Comparison of ENCODE assay signal across 8 cellular contexts in genomic region chr7:151782598-151783448, GRCh38.
A peak's percentile ranks its signal among the peaks of the same experiment; 100 is the strongest.
DNase-seq lines count a peak whose midpoint lies in the region; ATAC-seq, FAIRE-seq and TF ChIP-seq lines count a peak whose summit lies in the region.

No MANE protein-coding gene starts in this region.

- peak; percentile 99 for TF ChIP-seq CTCF in LNCAP (IDR thresholded peaks at IDR 0.05)
- peak; percentile 63 for TF ChIP-seq CTCF in activated B cell treated with CpG ODN at 0.5 μM for 24 hours (IDR thresholded peaks at IDR 0.05)
- peak; percentile 88 for TF ChIP-seq CTCF in bronchial epithelial cell (IDR thresholded peaks at IDR 0.05; ENCODE audit: insufficient read depth, low read length, severe bottlenecking)
- peak; percentile 65 to 93 (median 76) for TF ChIP-seq CTCF in keratinocyte (optimal IDR thresholded peaks at IDR 0.05 in 1 of 3, IDR thresholded peaks at IDR 0.05 in 1 of 3, conservative IDR thresholded peaks at IDR 0.05 in 1 of 3; ENCODE audit: extremely low read depth in 1 of 3, insufficient read depth in 2 of 3, low read length in 3 of 3)

- no peak for FAIRE-seq in H54 (lab: Jason Lieb, UNC)
- no peak for FAIRE-seq in bronchial epithelial cell (lab: Jason Lieb, UNC)
- FAIRE-seq in keratinocyte (lab: Jason Lieb, UNC) = no peak

- H3K36me3 ChIP-seq in bronchial epithelial cell (ENCODE audit: control insufficient read depth, insufficient read depth, low read length) = no peaks in the 10 kb centered on the region
- H3K36me3 ChIP-seq in keratinocyte (ENCODE audit: control insufficient read depth in 2 of 2, extremely low read depth in 1 of 2, insufficient read depth in 2 of 2, low read length in 2 of 2) = no peaks in the 10 kb centered on the region

- DNase-seq in G401 (ENCODE audit: low spot score) = peak; percentile 71
- peak; percentile 80 for DNase-seq in H54 (ENCODE audit: insufficient read length, low spot score)
- DNase-seq in activated B cell treated with CpG ODN at 0.5 μM for 24 hours = peak; percentile 77
- peak; percentile 6 for DNase-seq in bronchial epithelial cell (ENCODE audit: low read depth)
- DNase-seq in keratinocyte (ENCODE audit: low read depth, low spot score) = no peak
- peak; percentile 73 for DNase-seq in stimulated activated CD4-positive, alpha-beta T cell treated with anti-CD3 and anti-CD28 coated beads, Interleukin-1b, Interleukin-23, amount 100 ng/mL, for 48 hours
- DNase-seq in DMS79 treated with DMSO at 0.1 percent for 48 hours (lab: John Stamatoyannopoulos, UW) = no peak

- no peak for TF ChIP-seq POLR2A in H54 (IDR thresholded peaks at IDR 0.05; ENCODE audit: low read depth, low read length)

- no peaks in the 10 kb centered on the region for H3K9me3 ChIP-seq in keratinocyte (ENCODE audit: control insufficient read depth, low read depth, low read length)

- H3K9ac ChIP-seq in keratinocyte (ENCODE audit: control insufficient read depth, extremely low read depth, insufficient read depth, low read length) = peak overlapping the region; percentile 9

- H3K4me2 ChIP-seq in keratinocyte (ENCODE audit: control insufficient read depth, extremely low read depth, insufficient read depth, low read depth, low read length) = peak overlapping the region; percentile 87

- CTCF ChIA-PET in activated B cell treated with CpG ODN at 0.5 μM for 24 hours (lab: Charles Lee) = interaction anchor here (0.8 to 3.2 kb wide), 21 partner anchors 9 to 248 kb away, joined by 3 to 19 read pairs (median 5); partner anchors contain the start of gene PRKAG2

- peaks cover 10% of the 10 kb centered on the region for H3K27me3 ChIP-seq in bronchial epithelial cell (ENCODE audit: control insufficient read depth, insufficient read depth, low read length)
- peaks cover 4% of the 10 kb centered on the region for H3K27me3 ChIP-seq in keratinocyte (ENCODE audit: control insufficient read depth, extremely low read depth, insufficient read depth, low read length)

- H3K79me2 ChIP-seq in keratinocyte (ENCODE audit: control insufficient read depth, insufficient read depth, low read length) = no peaks in the 10 kb centered on the region

- H3K27ac ChIP-seq in keratinocyte (ENCODE audit: control insufficient read depth, insufficient read depth, low read length) = no peak overlapping the region

- H3K36me3 Mint-ChIP-seq in activated B cell treated with CpG ODN at 0.5 μM for 24 hours (ENCODE audit: low read depth) = peaks cover 36% of the 10 kb centered on the region

- intact Hi-C loops in activated B cell treated with CpG ODN at 0.5 μM for 24 hours (cut with micrococcal nuclease) = loop anchor here (1.0 to 5.0 kb wide), 10 partner anchors 12 to 924 kb away; partner anchors contain the start of genes GALNT11 and PRKAG2

- H3K27me3 Mint-ChIP-seq in activated B cell treated with CpG ODN at 0.5 μM for 24 hours = no peaks in the 10 kb centered on the region

- ATAC-seq in activated B cell treated with CpG ODN at 0.5 μM for 24 hours (ENCODE audit: low read depth) = peak; percentile 95

- H3K27ac Mint-ChIP-seq in activated B cell treated with CpG ODN at 0.5 μM for 24 hours = no peak overlapping the region

- POLR2A ChIA-PET in activated B cell treated with CpG ODN at 0.5 μM for 24 hours (lab: Charles Lee) = interaction anchor here (0.8 to 1.8 kb wide), 5 partner anchors 93 to 263 kb away, joined by 3 to 6 read pairs (median 3); partner anchors contain the start of genes PRKAG2 and RHEB

- H3K4me3 ChIP-seq in bronchial epithelial cell (ENCODE audit: low read depth, low read length) = peak overlapping the region; percentile 13
- H3K4me3 ChIP-seq in keratinocyte (ENCODE audit: control insufficient read depth in 2 of 3, extremely low read depth in 1 of 3, insufficient read depth in 2 of 3, low read depth in 1 of 3, low read length in 3 of 3) = peak overlapping the region in 2 of 3 experiments; percentile 13 to 37

- peak overlapping the region; percentile 85 for H2AFZ ChIP-seq in keratinocyte (ENCODE audit: control insufficient read depth, low read length)

- in situ Hi-C loops in G401 (cut with HindIII; ENCODE audit: low sequenced_read_pairs) = no loop called here

- H3K4me1 Mint-ChIP-seq in activated B cell treated with CpG ODN at 0.5 μM for 24 hours = peaks cover 7% of the 10 kb centered on the region

- H3K9me3 Mint-ChIP-seq in activated B cell treated with CpG ODN at 0.5 μM for 24 hours = no peaks in the 10 kb centered on the region

- dilution Hi-C loops in keratinocyte (cut with MboI; ENCODE audit: extremely low pct_ligation_motif_present, low sequenced_read_pairs) = no loop called here

- H4K20me1 ChIP-seq in keratinocyte (ENCODE audit: control insufficient read depth, extremely low read depth, insufficient read depth, low read length) = no peaks in the 10 kb centered on the region

- no peaks in the 10 kb centered on the region for H3K9me1 ChIP-seq in keratinocyte (ENCODE audit: control insufficient read depth, extremely low read depth, insufficient read depth, low read length)

- no peaks in the 10 kb centered on the region for H3K4me1 ChIP-seq in keratinocyte (ENCODE audit: control insufficient read depth, extremely low read depth, insufficient read depth, low read length)

- H3K4me3 Mint-ChIP-seq in activated B cell treated with CpG ODN at 0.5 μM for 24 hours = peak overlapping the region; percentile 74

Comparison
In these comparisons a context has a peak if more than half of its experiments do, and no peak if none do; other contexts are left out.
1. DNase-seq: peak in G401 (single experiment), H54 (single experiment), activated B cell treated with CpG ODN at 0.5 μM for 24 hours (single experiment), bronchial epithelial cell (single experiment) and stimulated activated CD4-positive, alpha-beta T cell treated with anti-CD3 and anti-CD28 coated beads, Interleukin-1b, Interleukin-23, amount 100 ng/mL, for 48 hours (single experiment); none in keratinocyte (single experiment) and DMS79 treated with DMSO at 0.1 percent for 48 hours (single experiment).
2. Peak in every context shown above with its lines, with median percentiles within 50 percentile points of each other: CTCF ChIP-seq.